In the genomic region with DNA sequence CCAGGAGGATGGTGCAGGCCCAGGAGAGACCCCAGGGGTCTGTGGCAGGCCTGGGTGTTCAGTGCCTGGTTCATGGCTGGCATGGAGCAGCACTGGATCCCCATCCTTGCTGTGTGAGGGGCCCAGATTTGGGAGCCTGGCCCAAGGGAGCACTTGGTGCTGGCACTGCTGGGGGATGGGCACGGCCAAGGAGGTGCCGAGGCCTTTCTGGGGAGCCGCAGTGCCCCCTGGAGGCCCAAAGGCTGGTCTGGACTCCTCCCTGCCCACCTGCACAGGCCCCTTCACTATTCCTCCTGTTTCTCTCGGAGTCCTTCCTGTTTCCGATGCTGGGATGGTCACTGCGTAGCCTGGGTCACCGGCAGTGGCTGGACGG, we compare ENCODE assay signal across 9 cellular contexts. TPM values are rescaled to one million over a fixed set of nuclear protein-coding genes. Genes with fewer than 3 reads are reported as not detected.
A peak's percentile ranks its signal among the peaks of the same experiment; 100 is the strongest.
DNase-seq lines count a peak whose midpoint lies in the region; ATAC-seq, FAIRE-seq and TF ChIP-seq lines count a peak whose summit lies in the region.
"Had no signal": no experiment of that assay in that cellular context is flagged by ENCODE, and none has a peak within 500 bp of the region (broad histone marks: within the 10 kb centered on the region; RNA-seq: fewer than 3 reads in every experiment).

No MANE protein-coding gene starts in this region.

- no peak overlapping the region for H3K27ac ChIP-seq in K562 (ENCODE audit: extremely low read depth, low read depth, low read length)
- H3K27ac ChIP-seq: parathyroid adenoma had no signal

- H4K20me1 ChIP-seq in K562 (replicated peaks; ENCODE audit: control insufficient read depth, insufficient read depth, low read length), result peaks cover 10% of the 10 kb centered on the region; the same call in 1 of the 2 replicates

- no peaks in the 10 kb centered on the region for H3K36me3 Mint-ChIP-seq in IgD-negative memory B cell

- H3K27ac Mint-ChIP-seq in IgD-negative memory B cell, result peak overlapping the region in 2 of 3 donors; percentile 56 to 70

- DNase-seq in NCI-H748 (lab: John Stamatoyannopoulos, UW; ENCODE audit: unreplicated experiment), result peak; percentile 31
- DNase-seq in NCI-H748 treated with DMSO at 0.1 percent for 48 hours (lab: John Stamatoyannopoulos, UW), result no peak
- peak in 3 of 4 experiments; percentile 39 to 46 (median 46) for DNase-seq in K562 (ENCODE audit: extremely low read depth in 1 of 4, low spot score in 3 of 4)
- no peak for DNase-seq in KG1 (lab: John Stamatoyannopoulos, UW)

- H3K9ac ChIP-seq in K562 (ENCODE audit: insufficient read depth in 1 of 2, low read depth in 2 of 2, low read length in 2 of 2), result peak overlapping the region; percentile 57 to 89; a peak in 3 of 4 replicates
- H3K9ac ChIP-seq: parathyroid adenoma had no signal

- H3K9me3 ChIP-seq in K562 (replicated peaks; ENCODE audit: control insufficient read depth, insufficient read depth, low read depth, low read length), result no peaks in the 10 kb centered on the region
- no peaks in the 10 kb centered on the region for H3K9me3 ChIP-seq in neuron (ENCODE audit: low read length)

- H3K79me2 ChIP-seq in K562 (ENCODE audit: control insufficient read depth, insufficient read depth, low read length), result peaks cover 56% of the 10 kb centered on the region
- H3K79me2 ChIP-seq: parathyroid adenoma had no signal

- no peak overlapping the region for H3K4me3 Mint-ChIP-seq in IgD-negative memory B cell

- in situ Hi-C loops in K562 (cut with MboI), result loop anchor here (10.0 kb wide), 1 partner anchor 867 kb away; no protein-coding TSS in a partner anchor

- H3K9me3 Mint-ChIP-seq in IgD-negative memory B cell, result no peaks in the 10 kb centered on the region

- H3K27me3 ChIP-seq in K562 (ENCODE audit: control insufficient read depth in 2 of 2, insufficient read depth in 2 of 2, low read length in 2 of 2) (no peaks in the 10 kb centered on the region), neuron (ENCODE audit: insufficient read depth, low read length) (no peaks in the 10 kb centered on the region)

- TF ChIP-seq POLR2A in K562 (conservative IDR thresholded peaks at IDR 0.05), result no peak

- no peak for FAIRE-seq in K562 (lab: Jason Lieb, UNC)

- ATAC-seq in K562, result peak; percentile 27; the same call in 2 of the 3 replicates
- ATAC-seq in GM18873 (IDR thresholded peaks at IDR 0.05; ENCODE audit: low FRiP score, unreplicated experiment), result no peak
- ATAC-seq in GM19023 (IDR thresholded peaks at IDR 0.05; ENCODE audit: unreplicated experiment), result no peak

- H3K4me1 Mint-ChIP-seq in IgD-negative memory B cell, result peaks cover 7 to 17% (median 13%) of the 10 kb centered on the region in 3 donors

- WGBS in K562 (ENCODE audit: insufficient coverage, low coverage, missing lambda C conversion rate), result 57% methylated on average over 5 of the region's 8 CpGs

- H3K27me3 Mint-ChIP-seq in IgD-negative memory B cell, result no peaks in the 10 kb centered on the region

- no peak overlapping the region; the same call in 1 of the 2 replicates for H3K4me3 ChIP-seq in K562
- peak overlapping the region; percentile 96 for H3K4me3 ChIP-seq in neuron (ENCODE audit: low read length)

- H3K36me3 ChIP-seq in K562 (ENCODE audit: control insufficient read depth, insufficient read depth, low read length) (peaks cover 36% of the 10 kb centered on the region; the same call in 2 of the 3 replicates), neuron (ENCODE audit: insufficient read depth, low read length) (peaks cover 16% of the 10 kb centered on the region)

- H2AFZ ChIP-seq in K562 (ENCODE audit: low read depth, low read length) (no peak overlapping the region), neuron (ENCODE audit: low read depth, low read length) (no peak overlapping the region)
- H2AFZ ChIP-seq: parathyroid adenoma had no signal

- CTCF ChIA-PET in K562 (lab: Yijun Ruan, JAX; ENCODE audit: low intra/inter-chr PET ratio), result interaction anchor here (2.4 kb wide), 1 partner anchor 147 kb away, joined by 10 read pairs; no protein-coding TSS in a partner anchor

- BruUV-seq in K562 (replicated peaks; lab: Mats Ljungman, UMichigan), result no TSS peak

- intact Hi-C loops in K562 (cut with micrococcal nuclease), result loop anchor here (2.0 kb wide), 1 partner anchor 147 kb away; no protein-coding TSS in a partner anchor

- H3K4me2 ChIP-seq in K562 (ENCODE audit: insufficient read depth, low read length), result peak overlapping the region; percentile 76

- TF ChIP-seq RAD21 in K562 (CRISPR knock-in tag; conservative IDR thresholded peaks at IDR 0.05 in 1 of 2, IDR thresholded peaks at IDR 0.05 in 1 of 2), result no peak

- TF ChIP-seq CTCF in K562 (IDR thresholded peaks at IDR 0.05 in 2 of 3, conservative IDR thresholded peaks at IDR 0.05 in 1 of 3; ENCODE audit: insufficient read depth in 2 of 3, low read depth in 1 of 3, low read length in 3 of 3), result peak; percentile 33 to 49 (median 36); a peak in 5 of 6 replicates

- H3K9me1 ChIP-seq in K562 (ENCODE audit: control insufficient read depth, insufficient read depth, low read length), result peaks cover 5% of the 10 kb centered on the region

- H3K4me1 ChIP-seq in K562 (replicated peaks in 1 of 2; ENCODE audit: control insufficient read depth in 2 of 2, insufficient read depth in 2 of 2, low read length in 2 of 2) (peaks cover 6 to 61% of the 10 kb centered on the region in 2 experiments; a peak in 2 of 5 replicates), neuron (ENCODE audit: insufficient read depth, low read length) (peaks cover 16% of the 10 kb centered on the region)
- H3K4me1 ChIP-seq: parathyroid adenoma had no signal

- POLR2A ChIA-PET in K562 (lab: Yijun Ruan, JAX), result interaction anchor here (0.5 to 0.6 kb wide), 2 partner anchors 62 to 507 kb away, joined by 3 read pairs; no protein-coding TSS in a partner anchor

- TF ChIP-seq EP300 in K562 (IDR thresholded peaks at IDR 0.05; ENCODE audit: low read length), result no peak

TF ChIP-seq in K562, 482 proteins besides CTCF, POLR2A, EP300 and RAD21:
- 0 out of 2 replicates have a peak, but pooled peaks have one; percentile 16 for TF ChIP-seq SMC3 (conservative IDR thresholded peaks at IDR 0.05; ENCODE audit: insufficient read depth, low read depth, low read length)
- no peak for TF ChIP-seq CBFA2T3 (IDR thresholded peaks at IDR 0.05)
- TF ChIP-seq, protein P1, sequence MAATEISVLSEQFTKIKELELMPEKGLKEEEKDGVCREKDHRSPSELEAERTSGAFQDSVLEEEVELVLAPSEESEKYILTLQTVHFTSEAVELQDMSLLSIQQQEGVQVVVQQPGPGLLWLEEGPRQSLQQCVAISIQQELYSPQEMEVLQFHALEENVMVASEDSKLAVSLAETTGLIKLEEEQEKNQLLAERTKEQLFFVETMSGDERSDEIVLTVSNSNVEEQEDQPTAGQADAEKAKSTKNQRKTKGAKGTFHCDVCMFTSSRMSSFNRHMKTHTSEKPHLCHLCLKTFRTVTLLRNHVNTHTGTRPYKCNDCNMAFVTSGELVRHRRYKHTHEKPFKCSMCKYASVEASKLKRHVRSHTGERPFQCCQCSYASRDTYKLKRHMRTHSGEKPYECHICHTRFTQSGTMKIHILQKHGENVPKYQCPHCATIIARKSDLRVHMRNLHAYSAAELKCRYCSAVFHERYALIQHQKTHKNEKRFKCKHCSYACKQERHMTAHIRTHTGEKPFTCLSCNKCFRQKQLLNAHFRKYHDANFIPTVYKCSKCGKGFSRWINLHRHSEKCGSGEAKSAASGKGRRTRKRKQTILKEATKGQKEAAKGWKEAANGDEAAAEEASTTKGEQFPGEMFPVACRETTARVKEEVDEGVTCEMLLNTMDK (IDR thresholded peaks at IDR 0.05; ENCODE audit: borderline replicate concordance, insufficient read depth, low read depth, low read length, poor library complexity, severe bottlenecking), result peak; percentile 52

RNA-seq across cellular contexts. Expression of a gene that starts 48.6 kb away (rescaled TPM):
- polyA plus RNA-seq in IgD-negative memory B cell (not detected), K562 (2011; rRNA removed) (not detected in 2 replicates), K562 (2014; fragmentation: Illumina TruSeq; extraction: Trizol) (not detected in 2 replicates), K562 (2014; fragmentation: Nextera tagmentation; extraction: Ambion mirVana) (not detected), K562 (2014; rRNA removed) (not detected in 2 replicates)
- total RNA-seq in K562 (2011; cell fraction: chromatin; rRNA removed; ENCODE audit: low replicate concordance), result not detected in 2 replicates
- not detected in 2 replicates for total RNA-seq in K562 (2011; cell fraction: nucleolus; rRNA removed)
- total RNA-seq in K562 (2011; cell fraction: nucleoplasm; rRNA removed), result not detected in 2 replicates
- total RNA-seq in K562 (2014; rRNA removed) (not detected in 2 replicates), K562 (2014; rRNA removed; fragmentation: Illumina TruSeq; extraction: Trizol) (not detected in 2 replicates), K562 (2015; rRNA removed; fragmentation: Illumina TruSeq; extraction: Trizol) (not detected in 2 replicates), K562 (2021) (not detected in 2 replicates)
- 0.09 TPM in 1 of 2 replicates, not detected in the other for polyA plus RNA-seq in K562 (2011; cell fraction: cytosol; rRNA removed)
- polyA plus RNA-seq in K562 (2011; cell fraction: nucleus; rRNA removed), result 0.20 TPM in 1 of 2 replicates, not detected in the other
- not detected in 2 replicates for polyA plus RNA-seq in K562 (2012)
- not detected in 2 replicates for polyA minus RNA-seq in K562 (2011; rRNA and poly(A)+ RNA removed)
- polyA minus RNA-seq in K562 (2011; cell fraction: cytosol; rRNA and poly(A)+ RNA removed), result not detected in 2 replicates
- polyA minus RNA-seq in K562 (2011; cell fraction: nucleus; rRNA and poly(A)+ RNA removed), result not detected in 2 replicates

RNA-seq across cellular contexts. Expression of a gene that starts 56.8 kb away (rescaled TPM):
- not detected for polyA plus RNA-seq in IgD-negative memory B cell
- not detected in 2 replicates for total RNA-seq in K562 (2011; cell fraction: chromatin; rRNA removed; ENCODE audit: low replicate concordance)
- not detected in 2 replicates for total RNA-seq in K562 (2011; cell fraction: nucleolus; rRNA removed)
- not detected in 2 replicates for total RNA-seq in K562 (2011; cell fraction: nucleoplasm; rRNA removed)
- not detected in 2 replicates for total RNA-seq in K562 (2014; rRNA removed)
- not detected in 2 replicates for total RNA-seq in K562 (2014; rRNA removed; fragmentation: Illumina TruSeq; extraction: Trizol)
- not detected in 2 replicates for total RNA-seq in K562 (2015; rRNA removed; fragmentation: Illumina TruSeq; extraction: Trizol)
- not detected in 2 replicates for total RNA-seq in K562 (2021)
- polyA plus RNA-seq in K562 (2011; rRNA removed), result not detected in 2 replicates
- not detected in 2 replicates for polyA plus RNA-seq in K562 (2011; cell fraction: cytosol; rRNA removed)
- polyA plus RNA-seq in K562 (2011; cell fraction: nucleus; rRNA removed), result not detected in 2 replicates
- 0.06 and 0.14 TPM in 2 replicates for polyA plus RNA-seq in K562 (2012)
- not detected in 2 replicates for polyA plus RNA-seq in K562 (2014; fragmentation: Illumina TruSeq; extraction: Trizol)
- polyA plus RNA-seq in K562 (2014; fragmentation: Nextera tagmentation; extraction: Ambion mirVana), result not detected
- polyA plus RNA-seq in K562 (2014; rRNA removed), result not detected in 2 replicates
- polyA minus RNA-seq in K562 (2011; rRNA and poly(A)+ RNA removed), result not detected in 2 replicates
- not detected in 2 replicates for polyA minus RNA-seq in K562 (2011; cell fraction: cytosol; rRNA and poly(A)+ RNA removed)
- not detected in 2 replicates for polyA minus RNA-seq in K562 (2011; cell fraction: nucleus; rRNA and poly(A)+ RNA removed)

Comparison
In these comparisons a context has a peak if more than half of its experiments do, and no peak if none do; other contexts are left out.
1. DNase-seq: peak in NCI-H748 (single experiment) and K562 (3 of 4); none in NCI-H748 treated with DMSO at 0.1 percent for 48 hours (single experiment) and KG1 (single experiment).